15 cellular contexts compared by ENCODE assay signal in genomic region chr3:184546252-184546651, GRCh38. TPM values are rescaled to one million over a fixed set of nuclear protein-coding genes. Genes with fewer than 3 reads are reported as not detected.
A peak's percentile ranks its signal among the peaks of the same experiment; 100 is the strongest.
DNase-seq lines count a peak whose midpoint lies in the region; ATAC-seq, FAIRE-seq and TF ChIP-seq lines count a peak whose summit lies in the region.
"Had no signal": no experiment of that assay in that cellular context is flagged by ENCODE, and none has a peak within 500 bp of the region (broad histone marks: within the 10 kb centered on the region; RNA-seq: fewer than 3 reads in every experiment).

No MANE protein-coding gene starts in this region.

- no peaks in the 10 kb centered on the region for H3K79me2 ChIP-seq in HepG2 (ENCODE audit: insufficient read depth, low read length)

- TF ChIP-seq RAD21 in HepG2 (CRISPR knock-in tag; IDR thresholded peaks at IDR 0.05): no peak

- no peak overlapping the region for H3K4me2 ChIP-seq in HepG2 (ENCODE audit: low read depth, low read length)

- no peaks in the 10 kb centered on the region for H4K20me1 ChIP-seq in HepG2 (ENCODE audit: insufficient read depth, low read length)

- H3K4me1 Mint-ChIP-seq in activated CD4-positive, alpha-beta T cell treated with anti-CD3 and anti-CD28 coated beads for 36 hours: peaks cover 7% of the 10 kb centered on the region

- H3K36me3 Mint-ChIP-seq in activated CD4-positive, alpha-beta T cell treated with anti-CD3 and anti-CD28 coated beads for 36 hours (ENCODE audit: low read depth): no peaks in the 10 kb centered on the region

- TF ChIP-seq CTCF in right lobe of liver (IDR thresholded peaks at IDR 0.05): no peak
- TF ChIP-seq CTCF in HepG2 (CRISPR knock-in tag; IDR thresholded peaks at IDR 0.05): no peak

- no peak overlapping the region for H3K27ac Mint-ChIP-seq in activated CD4-positive, alpha-beta T cell treated with anti-CD3 and anti-CD28 coated beads for 36 hours

- H3K36me3 ChIP-seq in right lobe of liver: no peaks in the 10 kb centered on the region
- no peaks in the 10 kb centered on the region for H3K36me3 ChIP-seq in HepG2 (replicated peaks in 1 of 2; ENCODE audit: control insufficient read depth in 1 of 2, insufficient read depth in 2 of 2, low read length in 2 of 2)
- no peaks in the 10 kb centered on the region for H3K36me3 ChIP-seq in aorta (ENCODE audit: control insufficient read depth in 1 of 2, insufficient read depth in 2 of 2, low read length in 1 of 2)
- H3K36me3 ChIP-seq: stomach had no signal

- in situ Hi-C loops in HepG2 (cut with HindIII; ENCODE audit: extremely low pct_ligation_motif_present, low pct_unique_long_range_greater_than_20kb): no loop called here

- peaks cover 0 to 4% (median 0%) of the 10 kb centered on the region in 4 donors for H3K4me1 ChIP-seq in right lobe of liver
- H3K4me1 ChIP-seq in HepG2 (ENCODE audit: insufficient read depth, low read length): no peaks in the 10 kb centered on the region
- H3K4me1 ChIP-seq in aorta (ENCODE audit: control insufficient read depth in 1 of 2, insufficient read depth in 2 of 2, low read length in 2 of 2): no peaks in the 10 kb centered on the region

- H3K9me3 Mint-ChIP-seq in activated CD4-positive, alpha-beta T cell treated with anti-CD3 and anti-CD28 coated beads for 36 hours (ENCODE audit: low read depth): no peaks in the 10 kb centered on the region

- POLR2A ChIA-PET in HepG2 (lab: Yijun Ruan, JAX): no interaction called here
- POLR2A ChIA-PET in activated CD4-positive, alpha-beta T cell treated with anti-CD3 and anti-CD28 coated beads for 36 hours (lab: Charles Lee): no interaction called here

- DNase-seq in right lobe of liver (peak in 1 of 3 donors; percentile 40), HepG2 (ENCODE audit: low spot score) (no peak), SKM-1 (lab: John Stamatoyannopoulos, UW; ENCODE audit: unreplicated experiment) (peak; percentile 64), left lobe of liver (ENCODE audit: low spot score) (no peak), aorta (peak; percentile 69 to 76)
- no peak for DNase-seq in effector CD4-positive, alpha-beta T cell
- no peak for DNase-seq in activated CD4-positive, alpha-beta T cell treated with anti-CD3 and anti-CD28 coated beads for 36 hours
- DNase-seq: activated CD4-positive, alpha-beta T cell treated with anti-CD3 and anti-CD28 coated beads for 4 hours; activated T-cell treated with anti-CD3 and anti-CD28 coated beads, Interleukin-2, amount 50 U/mL, for 1 hour; amniotic stem cell; cortex of kidney; NCI-H446; stomach had no signal

- no peak overlapping the region for H3K4me3 Mint-ChIP-seq in activated CD4-positive, alpha-beta T cell treated with anti-CD3 and anti-CD28 coated beads for 36 hours

- TF ChIP-seq EP300 in HepG2 (IDR thresholded peaks at IDR 0.05; ENCODE audit: low read depth in 2 of 2, low read length in 2 of 2) (no peak), HepG2 (CRISPR knock-in tag; IDR thresholded peaks at IDR 0.05; ENCODE audit: borderline replicate concordance) (no peak)

- H3K27ac ChIP-seq in right lobe of liver: no peak overlapping the region
- no peak overlapping the region for H3K27ac ChIP-seq in HepG2 (ENCODE audit: extremely low read length, insufficient read depth, low read length)
- H3K27ac ChIP-seq in aorta (ENCODE audit: low read depth in 1 of 2, low read length in 2 of 2): no peak overlapping the region
- H3K27ac ChIP-seq: stomach had no signal

- WGBS in right lobe of liver (ENCODE audit: insufficient coverage, low coverage, low lambda C conversion rate, missing lambda C conversion rate): 33% methylated on average over 5 of the region's 7 CpGs
- 23% methylated on average over 7 of the region's 7 CpGs for WGBS in HepG2 (ENCODE audit: low lambda C conversion rate)
- WGBS in aorta, 2 donors: 64 to 66% methylated on average over 7 of the region's 7 CpGs

- peak; percentile 41 to 73 (median 58) for ATAC-seq in right lobe of liver
- ATAC-seq in HepG2: no peak
- peak; percentile 36 for ATAC-seq in left lobe of liver
- ATAC-seq in aorta (ENCODE audit: low FRiP score): no peak
- ATAC-seq in HG02571 (IDR thresholded peaks at IDR 0.05; ENCODE audit: unreplicated experiment): no peak
- no peak for ATAC-seq in activated CD4-positive, alpha-beta T cell treated with anti-CD3 and anti-CD28 coated beads for 36 hours

- no peak overlapping the region for H3K9ac ChIP-seq in HepG2 (ENCODE audit: insufficient read depth, low read depth, low read length)

- intact Hi-C loops in right lobe of liver (cut with DNase I): no loop called here
- intact Hi-C loops in HepG2 (cut with micrococcal nuclease; ENCODE audit: unreplicated experiment): no loop called here
- intact Hi-C loops in aorta (cut with DNase I): no loop called here
- intact Hi-C loops in activated CD4-positive, alpha-beta T cell treated with anti-CD3 and anti-CD28 coated beads for 36 hours (cut with DNase I, micrococcal nuclease): no loop called here

- no TSS peak for BruUV-seq in HepG2 (replicated peaks; lab: Mats Ljungman, UMichigan)

- H3K9me3 ChIP-seq in right lobe of liver (no peaks in the 10 kb centered on the region), HepG2 (ENCODE audit: low read length) (no peaks in the 10 kb centered on the region), aorta (ENCODE audit: control insufficient read depth, low read length) (no peaks in the 10 kb centered on the region)
- H3K9me3 ChIP-seq: stomach had no signal

- no peak overlapping the region for H2AFZ ChIP-seq in HepG2 (ENCODE audit: low read length)

- H3K27me3 ChIP-seq in right lobe of liver (no peaks in the 10 kb centered on the region), HepG2 (ENCODE audit: control insufficient read depth in 1 of 2, insufficient read depth in 2 of 2, low read length in 2 of 2) (peaks cover 2 to 21% of the 10 kb centered on the region in 2 experiments; a peak in 4 of 5 replicates), aorta (ENCODE audit: control insufficient read depth in 1 of 2, insufficient read depth in 2 of 2, low read length in 1 of 2) (no peaks in the 10 kb centered on the region)

- TF ChIP-seq POLR2A in right lobe of liver (IDR thresholded peaks at IDR 0.05) (no peak), HepG2 (IDR thresholded peaks at IDR 0.05; ENCODE audit: insufficient read depth in 1 of 2, low read depth in 2 of 2, low read length in 2 of 2) (no peak)

- H3K4me3 ChIP-seq in right lobe of liver: no peak overlapping the region
- H3K4me3 ChIP-seq in HepG2 (replicated peaks in 1 of 3; ENCODE audit: insufficient read depth in 1 of 3, low read depth in 2 of 3, low read length in 3 of 3): no peak overlapping the region
- no peak overlapping the region for H3K4me3 ChIP-seq in aorta (ENCODE audit: low read length in 2 of 2)
- H3K4me3 ChIP-seq: stomach had no signal

- FAIRE-seq in HepG2 (lab: Jason Lieb, UNC): no peak
- FAIRE-seq: RCC 7860 had no signal

- H3K27me3 Mint-ChIP-seq in activated CD4-positive, alpha-beta T cell treated with anti-CD3 and anti-CD28 coated beads for 36 hours: peaks cover 5% of the 10 kb centered on the region

- CTCF ChIA-PET in HepG2 (lab: Yijun Ruan, JAX; ENCODE audit: low intra/inter-chr PET ratio, low total read pairs): no interaction called here
- CTCF ChIA-PET in activated CD4-positive, alpha-beta T cell treated with anti-CD3 and anti-CD28 coated beads for 36 hours (lab: Charles Lee): interaction anchor here (0.5 to 11.3 kb wide), 4 partner anchors 11 to 222 kb away, joined by 3 to 128 read pairs (median 5); no protein-coding TSS in a partner anchor

TF ChIP-seq in HepG2, 621 proteins besides CTCF, POLR2A, EP300 and RAD21 (continues in another document):
- TF ChIP-seq ZNF775 (CRISPR knock-in tag; IDR thresholded peaks at IDR 0.05; ENCODE audit: borderline replicate concordance) (no peak), IRF1 (CRISPR knock-in tag; IDR thresholded peaks at IDR 0.05; ENCODE audit: low read depth) (no peak), ZNF329 (CRISPR knock-in tag; IDR thresholded peaks at IDR 0.05; ENCODE audit: low read depth) (no peak), HOXA3 (CRISPR knock-in tag; IDR thresholded peaks at IDR 0.05) (no peak), PRPF4 (IDR thresholded peaks at IDR 0.05; ENCODE audit: low read depth, low read length, poor library complexity, severe bottlenecking) (no peak), RARG (CRISPR knock-in tag; IDR thresholded peaks at IDR 0.05; ENCODE audit: low read depth) (no peak)

RNA-seq across cellular contexts. Expression of gene EPHB3, which starts 15.3 kb away (rescaled TPM):
- total RNA-seq in right lobe of liver (under 1 TPM; 0.12 to 0.71 (median 0.37) TPM), HepG2 (2016; rRNA removed; fragmentation: Illumina TruSeq; extraction: Trizol) (not detected in 2 replicates), left lobe of liver (0.65 TPM), aorta (1 to 10 TPM; 2.8 to 9.0 TPM)
- total RNA-seq in HepG2 (2016; cell fraction: cytosol; rRNA removed; fragmentation: Illumina TruSeq; extraction: Trizol; ENCODE audit: low read depth): not detected in 2 replicates
- total RNA-seq in HepG2 (2016; cell fraction: insoluble cytoplasmic fraction; rRNA removed; fragmentation: Illumina TruSeq; extraction: Trizol): not detected in 2 replicates
- total RNA-seq in HepG2 (2016; cell fraction: membrane; rRNA removed; fragmentation: Illumina TruSeq; extraction: Trizol): 0.17 TPM in 1 of 2 replicates, not detected in the other
- 0.09 TPM in 2 replicates for total RNA-seq in HepG2 (2016; cell fraction: nucleus; rRNA removed; fragmentation: Illumina TruSeq; extraction: Trizol)
- polyA plus RNA-seq in HepG2 (2011; rRNA removed) (0.01 TPM in 2 replicates), aorta (1 to 10 TPM in 1 of 2 donors, under 1 TPM in 1; 0.50 to 3.9 TPM)
- 0.03 TPM in 1 of 2 replicates, not detected in the other for polyA plus RNA-seq in HepG2 (2011; cell fraction: cytosol; rRNA removed)
- polyA plus RNA-seq in HepG2 (2011; cell fraction: nucleus; rRNA removed): 0.09 and 0.11 TPM in 2 replicates
- not detected in 2 replicates for polyA plus RNA-seq in HepG2 (2012)
- polyA plus RNA-seq in HepG2 (2016; cell fraction: cytosol; fragmentation: Illumina TruSeq; extraction: Trizol; ENCODE audit: low read depth): not detected in 2 replicates
- not detected in 2 replicates for polyA plus RNA-seq in HepG2 (2016; cell fraction: insoluble cytoplasmic fraction; fragmentation: Illumina TruSeq; extraction: Trizol; ENCODE audit: low read depth)
- 0.14 TPM in 1 of 2 replicates, not detected in the other for polyA plus RNA-seq in HepG2 (2016; cell fraction: membrane; fragmentation: Illumina TruSeq; extraction: Trizol; ENCODE audit: low read depth)
- polyA plus RNA-seq in HepG2 (2016; cell fraction: nucleus; fragmentation: Illumina TruSeq; extraction: Trizol; ENCODE audit: insufficient read depth, low read depth): 0.13 TPM in 1 of 2 replicates, not detected in the other
- 2.1 TPM in 1 of 2 replicates, not detected in the other for polyA minus RNA-seq in HepG2 (2011; rRNA and poly(A)+ RNA removed; ENCODE audit: low replicate concordance)
- not detected in 2 replicates for polyA minus RNA-seq in HepG2 (2011; cell fraction: cytosol; rRNA and poly(A)+ RNA removed)
- not detected in 2 replicates for polyA minus RNA-seq in HepG2 (2011; cell fraction: nucleus; rRNA and poly(A)+ RNA removed)
- total RNA-seq in activated CD4-positive, alpha-beta T cell treated with anti-CD3 and anti-CD28 coated beads for 36 hours: not detected

Comparison
In these comparisons a context has a peak if more than half of its experiments do, and no peak if none do; other contexts are left out.
1. ATAC-seq: peak in right lobe of liver (4 of 4) and left lobe of liver (single experiment); none in HepG2 (single experiment), aorta (single experiment), HG02571 (single experiment) and activated CD4-positive, alpha-beta T cell treated with anti-CD3 and anti-CD28 coated beads for 36 hours (single experiment).
2. DNase-seq: peak in SKM-1 (single experiment) and aorta (2 of 2); none in HepG2 (single experiment), left lobe of liver (single experiment), effector CD4-positive, alpha-beta T cell (single experiment) and activated CD4-positive, alpha-beta T cell treated with anti-CD3 and anti-CD28 coated beads for 36 hours (single experiment).